Comparison of ENCODE assay signal across 20 cellular contexts in genomic region chr10:77116904-77117303, GRCh38.
A peak's percentile ranks its signal among the peaks of the same experiment; 100 is the strongest.
DNase-seq lines count a peak whose midpoint lies in the region; ATAC-seq, FAIRE-seq and TF ChIP-seq lines count a peak whose summit lies in the region.
"Had no signal": no experiment of that assay in that cellular context is flagged by ENCODE, and none has a peak within 500 bp of the region (broad histone marks: within the 10 kb centered on the region; RNA-seq: fewer than 3 reads in every experiment).

No MANE protein-coding gene starts in this region.

- no peaks in the 10 kb centered on the region for H3K36me3 ChIP-seq in bronchial epithelial cell (ENCODE audit: control insufficient read depth, insufficient read depth, low read length)
- no peaks in the 10 kb centered on the region for H3K36me3 ChIP-seq in GM23248 (ENCODE audit: low read depth)
- no peaks in the 10 kb centered on the region for H3K36me3 ChIP-seq in neuronal stem cell (replicated peaks in 1 of 2; ENCODE audit: control insufficient read depth in 2 of 2, insufficient read depth in 2 of 2, low read length in 2 of 2)

- intact Hi-C loops in activated CD4-positive, alpha-beta T cell treated with anti-CD3 and anti-CD28 coated beads for 36 hours (cut with DNase I, micrococcal nuclease) = no loop called here

- H3K4me3 ChIP-seq in bronchial epithelial cell (ENCODE audit: low read depth, low read length) = no peak overlapping the region
- no peak overlapping the region for H3K4me3 ChIP-seq in GM23248
- H3K4me3 ChIP-seq in neuronal stem cell (ENCODE audit: low read length in 2 of 2) = no peak overlapping the region

- H2BK15ac ChIP-seq in neuronal stem cell (ENCODE audit: low read length) = no peak overlapping the region

- no peak for TF ChIP-seq CTCF in bronchial epithelial cell (IDR thresholded peaks at IDR 0.05; ENCODE audit: insufficient read depth, low read length, severe bottlenecking)

- FAIRE-seq in RCC 7860 (lab: Jason Lieb, UNC) (peak; percentile 75), bronchial epithelial cell (lab: Jason Lieb, UNC) (no peak)
- FAIRE-seq: H1, HTR-8/SVneo had no signal

- H3K14ac ChIP-seq in neuronal stem cell (ENCODE audit: low read length) = no peak overlapping the region

- no peak overlapping the region for H2BK120ac ChIP-seq in neuronal stem cell (ENCODE audit: low read depth, low read length)

- H3K4me1 Mint-ChIP-seq in activated CD4-positive, alpha-beta T cell treated with anti-CD3 and anti-CD28 coated beads for 36 hours = no peaks in the 10 kb centered on the region

- H3K27me3 ChIP-seq in bronchial epithelial cell (ENCODE audit: control insufficient read depth, insufficient read depth, low read length) = no peaks in the 10 kb centered on the region
- no peaks in the 10 kb centered on the region for H3K27me3 ChIP-seq in GM23248 (replicated peaks; ENCODE audit: insufficient read depth)
- no peaks in the 10 kb centered on the region for H3K27me3 ChIP-seq in neuronal stem cell (ENCODE audit: control insufficient read depth in 3 of 3, insufficient read depth in 3 of 3, low read depth in 1 of 3, low read length in 3 of 3)

- no peak overlapping the region for H3K4me2 ChIP-seq in GM23248 (ENCODE audit: unreplicated experiment)
- no peak overlapping the region for H3K4me2 ChIP-seq in neuronal stem cell (ENCODE audit: insufficient read depth, low read length, poor library complexity, severe bottlenecking)

- in situ Hi-C loops in GM23248 (cut with MboI) = loop anchor here (25.0 kb wide), 2 partner anchors 555 to 1730 kb away; no protein-coding TSS in a partner anchor

- H3K79me2 ChIP-seq in GM23248 (ENCODE audit: insufficient read depth) = no peaks in the 10 kb centered on the region

- CTCF ChIA-PET in activated CD4-positive, alpha-beta T cell treated with anti-CD3 and anti-CD28 coated beads for 36 hours (lab: Charles Lee) = no interaction called here

- no peak overlapping the region for H2BK12ac ChIP-seq in neuronal stem cell (ENCODE audit: low read length)

- no peaks in the 10 kb centered on the region for H3K36me3 Mint-ChIP-seq in activated CD4-positive, alpha-beta T cell treated with anti-CD3 and anti-CD28 coated beads for 36 hours (ENCODE audit: low read depth)

- no peaks in the 10 kb centered on the region for H3K79me1 ChIP-seq in neuronal stem cell (ENCODE audit: low read depth, low read length)

- no peaks in the 10 kb centered on the region for H3K9me3 Mint-ChIP-seq in activated CD4-positive, alpha-beta T cell treated with anti-CD3 and anti-CD28 coated beads for 36 hours (ENCODE audit: low read depth)

- no peak overlapping the region for H3K23ac ChIP-seq in neuronal stem cell (ENCODE audit: low read depth, low read length, poor library complexity)

- no peak overlapping the region for H2BK5ac ChIP-seq in neuronal stem cell (ENCODE audit: low read length)

- H3K9me3 ChIP-seq in GM23248 (ENCODE audit: low read depth) (no peaks in the 10 kb centered on the region), neuronal stem cell (replicated peaks in 1 of 2; ENCODE audit: control insufficient read depth in 2 of 2, insufficient read depth in 1 of 2, low read depth in 1 of 2, low read length in 2 of 2) (no peaks in the 10 kb centered on the region)

- no peaks in the 10 kb centered on the region for H4K20me1 ChIP-seq in GM23248 (ENCODE audit: insufficient read depth)

- H3K27me3 Mint-ChIP-seq in activated CD4-positive, alpha-beta T cell treated with anti-CD3 and anti-CD28 coated beads for 36 hours = peaks cover 10% of the 10 kb centered on the region

- H3K9me2 ChIP-seq in GM23248 (ENCODE audit: insufficient read depth) = no peaks in the 10 kb centered on the region

- H2AFZ ChIP-seq in GM23248 (no peak overlapping the region), neuronal stem cell (ENCODE audit: low read length) (no peak overlapping the region)

- H3K27ac Mint-ChIP-seq in activated CD4-positive, alpha-beta T cell treated with anti-CD3 and anti-CD28 coated beads for 36 hours = no peak overlapping the region

- no peak overlapping the region for H4K8ac ChIP-seq in neuronal stem cell (ENCODE audit: low read depth, low read length)

- no peak overlapping the region for H3K4me3 Mint-ChIP-seq in activated CD4-positive, alpha-beta T cell treated with anti-CD3 and anti-CD28 coated beads for 36 hours

- no peak overlapping the region for H3K4ac ChIP-seq in neuronal stem cell (ENCODE audit: low read length)

- ATAC-seq in activated CD4-positive, alpha-beta T cell treated with anti-CD3 and anti-CD28 coated beads for 36 hours = peak; percentile 36
- ATAC-seq: HCT116 had no signal

- no peak overlapping the region for H4K91ac ChIP-seq in neuronal stem cell (ENCODE audit: low read depth, low read length, poor library complexity)

- H3F3A ChIP-seq in GM23248 (ENCODE audit: insufficient read depth) = peaks cover 7% of the 10 kb centered on the region

- no peak overlapping the region for H3K18ac ChIP-seq in neuronal stem cell (ENCODE audit: low read length)

- POLR2A ChIA-PET in activated CD4-positive, alpha-beta T cell treated with anti-CD3 and anti-CD28 coated beads for 36 hours (lab: Charles Lee) = no interaction called here

- H3K27ac ChIP-seq in GM23248 (no peak overlapping the region), neuronal stem cell (replicated peaks; ENCODE audit: low read length) (no peak overlapping the region)

- DNase-seq in activated CD4-positive, alpha-beta T cell treated with anti-CD3 and anti-CD28 coated beads for 36 hours = no peak
- no peak for DNase-seq in activated CD4-positive, alpha-beta T cell treated with anti-CD3 and anti-CD28 coated beads for 4 hours
- DNase-seq in RCC 7860 (ENCODE audit: low spot score) = peak; percentile 21
- DNase-seq in bronchial epithelial cell (ENCODE audit: low read depth) = peak; percentile 63
- DNase-seq in kidney tubule cell (ENCODE audit: low spot score) = peak; percentile 42
- DNase-seq in GM23248 = no peak
- no peak for DNase-seq in neuronal stem cell (ENCODE audit: low spot score)
- no peak for DNase-seq in GDM1 (lab: John Stamatoyannopoulos, UW)
- DNase-seq: 8988T, Calu3, KBM-7, MM.1S, NCI-H1694, NCI-H2029 treated with DMSO at 0.1 percent for 48 hours, NCI-H446 treated with DMSO at 0.1 percent for 48 hours, NCI-H526, SHP77 treated with DMSO at 0.1 percent for 48 hours had no signal

- H2AK5ac ChIP-seq in neuronal stem cell (ENCODE audit: low read depth, low read length) = no peak overlapping the region

- H3K9ac ChIP-seq in GM23248 (no peak overlapping the region), neuronal stem cell (ENCODE audit: low read depth, low read length, poor library complexity) (no peak overlapping the region)

- 76 to 79% methylated on average over 2 of the region's 2 CpGs for WGBS in GM23248 (ENCODE audit: low coverage in 1 of 2, low lambda C conversion rate in 2 of 2, missing lambda C conversion rate in 2 of 2), 2 experiments
- no CpG with 5 or more reads among the region's 2 CpGs for WGBS in neuronal stem cell (ENCODE audit: extremely low coverage in 2 of 2, insufficient read length in 2 of 2, insufficient replicate concordance in 1 of 2), 2 donors

- peaks cover 10% of the 10 kb centered on the region for H3K4me1 ChIP-seq in GM23248 (ENCODE audit: insufficient read depth)
- H3K4me1 ChIP-seq in neuronal stem cell (ENCODE audit: control insufficient read depth in 2 of 2, insufficient read depth in 1 of 2, low read depth in 1 of 2, low read length in 2 of 2) = no peaks in the 10 kb centered on the region

Comparison
In these comparisons a context has a peak if more than half of its experiments do, and no peak if none do; other contexts are left out.
1. DNase-seq: peak in RCC 7860 (single experiment), bronchial epithelial cell (single experiment) and kidney tubule cell (single experiment); none in activated CD4-positive, alpha-beta T cell treated with anti-CD3 and anti-CD28 coated beads for 36 hours (single experiment), activated CD4-positive, alpha-beta T cell treated with anti-CD3 and anti-CD28 coated beads for 4 hours (0 of 2), GM23248 (single experiment), neuronal stem cell (single experiment) and GDM1 (single experiment).